1 cellular context compared by ENCODE assay signal in the genomic region with DNA sequence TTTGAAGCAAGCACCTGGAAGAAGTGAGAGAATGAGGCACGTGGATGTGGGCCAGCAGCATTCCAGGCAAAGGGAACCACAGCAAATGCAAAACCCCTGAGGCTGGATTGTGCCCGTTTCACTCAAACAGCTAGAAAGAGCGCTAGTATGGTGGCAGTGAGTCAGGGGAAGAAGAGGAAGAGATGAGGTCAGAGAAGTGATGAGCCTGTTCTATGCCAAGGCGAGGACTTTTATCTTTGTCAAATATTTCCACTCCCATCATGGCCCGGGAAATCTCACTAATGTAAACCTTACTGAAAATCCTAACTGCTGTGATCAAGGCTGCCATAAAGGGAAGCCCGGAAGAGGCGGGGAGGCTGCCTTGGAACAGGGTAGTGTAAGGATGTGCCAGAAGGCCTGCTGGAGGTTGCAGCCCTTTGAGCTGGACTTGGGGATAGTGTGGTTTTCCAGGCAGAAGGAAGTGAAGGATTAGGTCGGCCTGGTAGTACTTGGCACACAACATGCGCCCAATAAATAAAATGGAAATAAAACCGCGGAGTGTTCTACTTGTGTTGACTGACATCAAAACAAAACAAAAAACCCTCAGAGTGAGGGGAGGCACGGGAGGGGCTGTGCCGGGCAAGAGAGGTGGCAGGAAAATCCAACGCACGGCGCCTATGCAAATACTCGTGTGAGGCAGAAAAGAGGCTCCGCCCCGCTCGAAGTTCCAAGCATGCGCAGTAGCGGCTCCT.
TF ChIP-seq lines count a peak whose summit lies in the region.

No MANE protein-coding gene starts in this region.

TF ChIP-seq in neural cell, 6 proteins besides CTCF, POLR2A, EP300 and RAD21 (continued from another document):
- TF ChIP-seq SMC3 (conservative IDR thresholded peaks at IDR 0.05; ENCODE audit: poor library complexity) = no peak
- no peak for TF ChIP-seq TAF1 (IDR thresholded peaks at IDR 0.05; ENCODE audit: low read depth)
- TF ChIP-seq, protein P1, sequence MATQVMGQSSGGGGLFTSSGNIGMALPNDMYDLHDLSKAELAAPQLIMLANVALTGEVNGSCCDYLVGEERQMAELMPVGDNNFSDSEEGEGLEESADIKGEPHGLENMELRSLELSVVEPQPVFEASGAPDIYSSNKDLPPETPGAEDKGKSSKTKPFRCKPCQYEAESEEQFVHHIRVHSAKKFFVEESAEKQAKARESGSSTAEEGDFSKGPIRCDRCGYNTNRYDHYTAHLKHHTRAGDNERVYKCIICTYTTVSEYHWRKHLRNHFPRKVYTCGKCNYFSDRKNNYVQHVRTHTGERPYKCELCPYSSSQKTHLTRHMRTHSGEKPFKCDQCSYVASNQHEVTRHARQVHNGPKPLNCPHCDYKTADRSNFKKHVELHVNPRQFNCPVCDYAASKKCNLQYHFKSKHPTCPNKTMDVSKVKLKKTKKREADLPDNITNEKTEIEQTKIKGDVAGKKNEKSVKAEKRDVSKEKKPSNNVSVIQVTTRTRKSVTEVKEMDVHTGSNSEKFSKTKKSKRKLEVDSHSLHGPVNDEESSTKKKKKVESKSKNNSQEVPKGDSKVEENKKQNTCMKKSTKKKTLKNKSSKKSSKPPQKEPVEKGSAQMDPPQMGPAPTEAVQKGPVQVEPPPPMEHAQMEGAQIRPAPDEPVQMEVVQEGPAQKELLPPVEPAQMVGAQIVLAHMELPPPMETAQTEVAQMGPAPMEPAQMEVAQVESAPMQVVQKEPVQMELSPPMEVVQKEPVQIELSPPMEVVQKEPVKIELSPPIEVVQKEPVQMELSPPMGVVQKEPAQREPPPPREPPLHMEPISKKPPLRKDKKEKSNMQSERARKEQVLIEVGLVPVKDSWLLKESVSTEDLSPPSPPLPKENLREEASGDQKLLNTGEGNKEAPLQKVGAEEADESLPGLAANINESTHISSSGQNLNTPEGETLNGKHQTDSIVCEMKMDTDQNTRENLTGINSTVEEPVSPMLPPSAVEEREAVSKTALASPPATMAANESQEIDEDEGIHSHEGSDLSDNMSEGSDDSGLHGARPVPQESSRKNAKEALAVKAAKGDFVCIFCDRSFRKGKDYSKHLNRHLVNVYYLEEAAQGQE (IDR thresholded peaks at IDR 0.05; ENCODE audit: borderline replicate concordance) = no peak
TF ChIP-seq in neural cell: peak in this region for 0.
